8 cellular contexts compared by ENCODE assay signal in the genomic region with DNA sequence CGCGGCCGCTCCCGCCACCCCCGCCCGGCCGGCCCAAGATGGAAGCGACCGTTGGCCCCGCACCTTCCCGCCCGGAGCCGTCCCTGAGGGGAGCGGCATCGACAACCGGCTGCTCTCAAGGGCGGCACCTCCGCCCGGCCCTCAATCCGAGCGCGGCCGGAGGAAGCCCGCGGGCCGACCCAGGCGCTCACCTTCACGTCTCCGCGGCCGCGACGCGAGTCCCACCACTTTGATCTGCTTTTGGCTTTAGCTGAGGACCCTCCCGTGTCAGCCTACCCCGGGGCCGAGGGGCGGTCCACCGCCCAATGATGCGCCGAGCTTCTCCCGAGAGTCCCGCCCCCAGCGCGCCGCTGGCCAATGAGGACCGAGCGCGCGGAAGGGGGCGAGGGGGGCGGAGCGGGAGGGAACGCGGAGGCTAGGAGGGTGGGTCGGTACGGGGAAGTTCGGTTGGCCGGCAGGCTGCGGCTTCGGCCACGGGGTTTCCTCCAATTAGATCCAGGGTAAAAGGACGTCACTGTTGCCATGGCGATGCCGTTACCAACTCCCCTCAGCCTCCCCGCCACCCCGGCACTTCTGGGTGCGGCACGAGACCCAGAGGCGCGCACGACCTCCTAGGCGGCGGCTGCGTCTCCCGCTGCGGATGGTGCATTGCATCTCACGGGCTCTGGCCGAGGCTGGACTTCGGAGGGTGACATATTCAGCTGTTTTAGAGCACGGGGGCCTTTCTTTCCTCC. TPM values are rescaled to one million over a fixed set of nuclear protein-coding genes. Genes with fewer than 3 reads are reported as not detected.
DNase-seq lines count a peak whose midpoint lies in the region; ATAC-seq and TF ChIP-seq lines count a peak whose summit lies in the region.

A gene (minus strand): TSS at position 248 of the 734 bp plus-strand sequence. CDS start 545 bp downstream, outside the sequence.

- H3K4me1 ChIP-seq in ACC112 (ENCODE audit: control insufficient read depth, insufficient read depth, low read length, unreplicated experiment) (peaks cover 34% of the 10 kb centered on the region), breast epithelium (peaks cover 0 to 18% of the 10 kb centered on the region in 2 donors), skeletal muscle tissue (ENCODE audit: control insufficient read depth in 3 of 3, insufficient read depth in 3 of 3, low read length in 3 of 3) (peaks cover 27 to 48% (median 46%) of the 10 kb centered on the region in 3 donors)

- peak; percentile 62 for TF ChIP-seq POLR2A in breast epithelium (IDR thresholded peaks at IDR 0.05)

- TF ChIP-seq CTCF in VCaP (conservative IDR thresholded peaks at IDR 0.05) (no peak), breast epithelium (IDR thresholded peaks at IDR 0.05) (no peak)

- H3K79me2 ChIP-seq in ACC112 (ENCODE audit: control insufficient read depth, insufficient read depth, low read length, unreplicated experiment), result peaks cover 45% of the 10 kb centered on the region

- ATAC-seq in GM18870 (IDR thresholded peaks at IDR 0.05; ENCODE audit: unreplicated experiment), result peak; percentile 96
- ATAC-seq in HG03135 (IDR thresholded peaks at IDR 0.05; ENCODE audit: unreplicated experiment), result peak; percentile 92

- H3K9me3 ChIP-seq in breast epithelium, result no peaks in the 10 kb centered on the region
- H3K9me3 ChIP-seq in iPS-18c (ENCODE audit: control insufficient read depth, insufficient read depth, low read length), result no peaks in the 10 kb centered on the region
- no peaks in the 10 kb centered on the region for H3K9me3 ChIP-seq in skeletal muscle tissue (ENCODE audit: control insufficient read depth in 3 of 3, low read length in 3 of 3)

- peak within 1 kb of the TSS; percentile 94 to 96 (median 94) for H3K9ac ChIP-seq in skeletal muscle tissue (ENCODE audit: low read depth in 1 of 3, low read length in 3 of 3)

- H3K36me3 ChIP-seq in ACC112 (ENCODE audit: insufficient read depth, low read length), result peaks cover 29% of the 10 kb centered on the region
- no peaks in the 10 kb centered on the region for H3K36me3 ChIP-seq in breast epithelium
- peaks cover 2 to 6% (median 2%) of the 10 kb centered on the region in 3 donors for H3K36me3 ChIP-seq in skeletal muscle tissue (ENCODE audit: control insufficient read depth in 3 of 3, insufficient read depth in 3 of 3, low read length in 3 of 3)

- peak within 1 kb of the TSS; percentile 93 for H3K27ac ChIP-seq in ACC112 (ENCODE audit: low read depth, low read length)
- peak within 1 kb of the TSS; percentile 90 for H3K27ac ChIP-seq in VCaP
- H3K27ac ChIP-seq in breast epithelium, result peak within 1 kb of the TSS; percentile 96
- H3K27ac ChIP-seq in skeletal muscle tissue (ENCODE audit: low read depth, low read length), result peak within 1 kb of the TSS; percentile 91

- intact Hi-C loops in breast epithelium (cut with DNase I; ENCODE audit: low total_unique reads), result loop anchor here (10.0 kb wide), 1 partner anchor 76 kb away; a partner anchor contains a TSS

- H3K4me3 ChIP-seq in ACC112 (ENCODE audit: low read depth, low read length), result peak within 1 kb of the TSS; percentile 89
- H3K4me3 ChIP-seq in breast epithelium, result peak within 1 kb of the TSS; percentile 82 to 96 (median 83)
- H3K4me3 ChIP-seq in iPS-18c (ENCODE audit: insufficient read depth, low read depth, low read length), result peak within 1 kb of the TSS; percentile 94
- peak within 1 kb of the TSS; percentile 93 to 97 (median 94) for H3K4me3 ChIP-seq in skeletal muscle tissue (ENCODE audit: low read length in 3 of 3)

- peak within 1 kb of the TSS; percentile 78 for H2AFZ ChIP-seq in ACC112 (ENCODE audit: low read length, unreplicated experiment)

- no peaks in the 10 kb centered on the region for H3K27me3 ChIP-seq in ACC112 (ENCODE audit: insufficient read depth, low read length)
- H3K27me3 ChIP-seq in breast epithelium, result no peaks in the 10 kb centered on the region
- H3K27me3 ChIP-seq in skeletal muscle tissue (ENCODE audit: control insufficient read depth in 3 of 3, insufficient read depth in 3 of 3, low read length in 3 of 3), result no peaks in the 10 kb centered on the region

- DNase-seq in NCI-H2196 treated with DMSO at 0.1 percent for 48 hours (lab: John Stamatoyannopoulos, UW; ENCODE audit: unreplicated experiment) (peak; percentile 99), breast epithelium (ENCODE audit: low spot score in 2 of 2) (peak; percentile 97 to 98)

RNA-seq across cellular contexts. Expression of the gene that starts here (rescaled TPM):
- total RNA-seq in breast epithelium (100 to 1,000 TPM; 176 to 226 (median 186) TPM), skeletal muscle tissue (140 TPM)

Comparison
In these comparisons a context has a peak if more than half of its experiments do, and no peak if none do; other contexts are left out.
1. Peak in every context shown above with its lines: DNase-seq, ATAC-seq, H3K4me3 ChIP-seq and H3K27ac ChIP-seq.